Comparison of ENCODE assay signal across 24 cellular contexts in genomic region chr2:78757652-78758051, GRCh38.
"Had no signal": no experiment of that assay in that cellular context is flagged by ENCODE, and none has a peak within 500 bp of the region (broad histone marks: within the 10 kb centered on the region; RNA-seq: fewer than 3 reads in every experiment).

No MANE protein-coding gene starts in this region.

- H3K4me1 Mint-ChIP-seq: memory B cell; mesothelial cell of epicardium; naive B cell; stimulated activated effector memory CD8-positive, alpha-beta T cell treated with anti-CD3 and anti-CD28 coated beads, Interleukin-12 subunit alpha, Interleukin-12 subunit beta, amount 100 ng/mL, for 72 hours had no signal

- ATAC-seq: effector memory CD8-positive, alpha-beta T cell; heart left ventricle; left lobe of liver; mucosa of descending colon; natural killer cell treated with Interleukin-12 subunit alpha and Interleukin-12 subunit beta and Interleukin-15 and Interleukin-18, amount 100 ng/mL, for 72 hours; sciatic nerve; stimulated activated effector memory CD8-positive, alpha-beta T cell treated with anti-CD3 and anti-CD28 coated beads, Interleukin-12 subunit alpha, Interleukin-12 subunit beta, amount 100 ng/mL, for 72 hours had no signal

- H3K36me3 Mint-ChIP-seq: stimulated activated effector memory CD8-positive, alpha-beta T cell treated with anti-CD3 and anti-CD28 coated beads, Interleukin-12 subunit alpha, Interleukin-12 subunit beta, amount 100 ng/mL, for 72 hours had no signal

- H3K4me3 Mint-ChIP-seq: effector memory CD8-positive, alpha-beta T cell; memory B cell; mesothelial cell of epicardium; naive B cell; natural killer cell treated with Interleukin-12 subunit alpha and Interleukin-12 subunit beta and Interleukin-15 and Interleukin-18, amount 100 ng/mL, for 72 hours; stimulated activated effector memory CD8-positive, alpha-beta T cell treated with anti-CD3 and anti-CD28 coated beads, Interleukin-12 subunit alpha, Interleukin-12 subunit beta, amount 100 ng/mL, for 72 hours; type B pancreatic cell had no signal

- H3K27ac Mint-ChIP-seq: effector memory CD8-positive, alpha-beta T cell; memory B cell; mesothelial cell of epicardium; natural killer cell treated with Interleukin-12 subunit alpha and Interleukin-12 subunit beta and Interleukin-15 and Interleukin-18, amount 100 ng/mL, for 72 hours; stimulated activated effector memory CD8-positive, alpha-beta T cell treated with anti-CD3 and anti-CD28 coated beads, Interleukin-12 subunit alpha, Interleukin-12 subunit beta, amount 100 ng/mL, for 72 hours; type B pancreatic cell had no signal

- DNase-seq: cerebellar nuclear complex; cortex of kidney; effector memory CD8-positive, alpha-beta T cell; erythroblast; gastrocnemius medialis; heart left ventricle; kidney; mucosa of descending colon; naive B cell; occipital lobe; ovary; stimulated activated CD4-positive, alpha-beta T cell treated with anti-CD3 and anti-CD28 coated beads, Interleukin-2, amount 100 ng/mL, for 24 hours; stimulated activated CD4-positive, alpha-beta T cell treated with anti-CD3 and anti-CD28 coated beads, Interleukin-4, amount 100 ng/mL, for 24 hours; stimulated activated naive CD4-positive, alpha-beta T cell treated with Interleukin-2 at 50 U/mL for 16 hours; stomach; tibial artery had no signal

- H3K27me3 Mint-ChIP-seq: effector memory CD8-positive, alpha-beta T cell; memory B cell; naive B cell; natural killer cell treated with Interleukin-12 subunit alpha and Interleukin-12 subunit beta and Interleukin-15 and Interleukin-18, amount 100 ng/mL, for 72 hours; type B pancreatic cell had no signal

- H3K27ac ChIP-seq: heart left ventricle, hepatocyte, ovary, stomach, tibial artery had no signal
